In genomic region chr4:89298788-89299152, GRCh38 we compare ENCODE assay signal across 8 cellular contexts. TPM values are rescaled to one million over a fixed set of nuclear protein-coding genes. Genes with fewer than 3 reads are reported as not detected.
DNase-seq lines count a peak whose midpoint lies in the region; ATAC-seq and TF ChIP-seq lines count a peak whose summit lies in the region.

No MANE protein-coding gene starts in this region.

- POLR2A ChIA-PET in HEK293 (lab: Yijun Ruan, JAX) (no interaction called here), PC-9 (lab: Charles Lee; ENCODE audit: unreplicated experiment) (no interaction called here)

- H3K27ac Mint-ChIP-seq in T-helper 2 cell treated with Interferon-gamma antibody and Interleukin-4, amounts not matched to agents 5 μg/mL and 100 μg/mL, for 36 hours: peak overlapping the region; percentile 97

- no peaks in the 10 kb centered on the region for H3K27me3 Mint-ChIP-seq in T-helper 2 cell treated with Interferon-gamma antibody and Interleukin-4, amounts not matched to agents 5 μg/mL and 100 μg/mL, for 36 hours (ENCODE audit: low read depth)

- BruUV-seq in PC-9 (replicated peaks; lab: Mats Ljungman, UMichigan): no TSS peak

- H2AFZ ChIP-seq in PC-9: no peak overlapping the region

- H3K9me2 ChIP-seq in PC-9 (ENCODE audit: insufficient read depth): no peaks in the 10 kb centered on the region

- no peaks in the 10 kb centered on the region for H3F3A ChIP-seq in PC-9 (ENCODE audit: insufficient read depth, low read depth)

- H3K79me2 ChIP-seq in PC-9 (ENCODE audit: low read depth): no peaks in the 10 kb centered on the region

- peak overlapping the region; percentile 85 for H3K4me3 Mint-ChIP-seq in T-helper 2 cell treated with Interferon-gamma antibody and Interleukin-4, amounts not matched to agents 5 μg/mL and 100 μg/mL, for 36 hours

- H3K9me3 ChIP-seq in HEK293 (ENCODE audit: control insufficient read depth, insufficient read depth, low read depth, low read length): no peaks in the 10 kb centered on the region
- H3K9me3 ChIP-seq in right atrium auricular region: no peaks in the 10 kb centered on the region
- H3K9me3 ChIP-seq in PC-9 (ENCODE audit: insufficient read depth, low read depth): no peaks in the 10 kb centered on the region

- no peaks in the 10 kb centered on the region for H4K20me1 ChIP-seq in PC-9 (ENCODE audit: insufficient read depth)

- H3K27me3 ChIP-seq in right atrium auricular region (no peaks in the 10 kb centered on the region), PC-9 (ENCODE audit: insufficient read depth, low read depth) (no peaks in the 10 kb centered on the region)

- H3K4me3 ChIP-seq in HEK293 (ENCODE audit: low read depth, low read length) (no peak overlapping the region), right atrium auricular region (peak overlapping the region; percentile 23 to 37), PC-9 (no peak overlapping the region)

- DNase-seq in T-helper 2 cell treated with Interferon-gamma antibody and Interleukin-4, amounts not matched to agents 5 μg/mL and 100 μg/mL, for 36 hours (ENCODE audit: low spot score): no peak
- DNase-seq in right atrium auricular region (ENCODE audit: low spot score) (no peak), GM19238 (ENCODE audit: insufficient read length, low spot score) (no peak), PC-9 (no peak)
- DNase-seq in stimulated activated CD8-positive, alpha-beta memory T cell treated with anti-CD3 and anti-CD28 coated beads, Interleukin-4, amount 100 ng/mL, for 48 hours: no peak

- H3K4me1 ChIP-seq in HEK293 (ENCODE audit: control insufficient read depth, insufficient read depth, low read length) (peaks cover 5% of the 10 kb centered on the region), right atrium auricular region (peaks cover 0 to 55% of the 10 kb centered on the region in 2 donors), PC-9 (replicated peaks; ENCODE audit: insufficient read depth) (no peaks in the 10 kb centered on the region)

- H3K36me3 ChIP-seq in HEK293 (ENCODE audit: control insufficient read depth in 2 of 2, insufficient read depth in 1 of 2, low read length in 2 of 2): no peaks in the 10 kb centered on the region
- no peaks in the 10 kb centered on the region for H3K36me3 ChIP-seq in right atrium auricular region
- H3K36me3 ChIP-seq in PC-9 (ENCODE audit: low read depth): no peaks in the 10 kb centered on the region

- peaks cover 69% of the 10 kb centered on the region for H3K4me1 Mint-ChIP-seq in T-helper 2 cell treated with Interferon-gamma antibody and Interleukin-4, amounts not matched to agents 5 μg/mL and 100 μg/mL, for 36 hours (ENCODE audit: low read depth)

- H3K36me3 Mint-ChIP-seq in T-helper 2 cell treated with Interferon-gamma antibody and Interleukin-4, amounts not matched to agents 5 μg/mL and 100 μg/mL, for 36 hours (ENCODE audit: low read depth): peaks cover 40% of the 10 kb centered on the region

- ATAC-seq in GM21528 (IDR thresholded peaks at IDR 0.05; ENCODE audit: low FRiP score, unreplicated experiment): no peak

- intact Hi-C loops in PC-9 (cut with micrococcal nuclease; ENCODE audit: unreplicated experiment): no loop called here

- H3K27ac ChIP-seq in 22Rv1 (peak overlapping the region; percentile 78), HEK293 (ENCODE audit: extremely low read depth, low read depth, low read length) (peak overlapping the region; percentile 54), right atrium auricular region (peak overlapping the region; percentile 65 to 80), PC-9 (no peak overlapping the region)

- TF ChIP-seq CTCF in 22Rv1 (IDR thresholded peaks at IDR 0.05) (0 out of 2 replicates have a peak, but pooled peaks have one; percentile 9), HEK293 (tag by site-specific recombination; IDR thresholded peaks at IDR 0.05) (no peak), right atrium auricular region (IDR thresholded peaks at IDR 0.05) (no peak), PC-9 (conservative IDR thresholded peaks at IDR 0.05) (no peak)

- CTCF ChIA-PET in HEK293 (lab: Yijun Ruan, JAX) (interaction anchor here (0.6 kb wide), 1 partner anchor 20 kb away, joined by 4 read pairs; no protein-coding TSS in a partner anchor), PC-9 (lab: Charles Lee) (no interaction called here)

- H3K4me2 ChIP-seq in PC-9: no peak overlapping the region

- H3K9me3 Mint-ChIP-seq in T-helper 2 cell treated with Interferon-gamma antibody and Interleukin-4, amounts not matched to agents 5 μg/mL and 100 μg/mL, for 36 hours: no peaks in the 10 kb centered on the region

TF ChIP-seq in HEK293, 187 proteins besides CTCF, POLR2A, EP300 and RAD21 (continues in another document):
- TF ChIP-seq ZEB2 (tag by site-specific recombination; IDR thresholded peaks at IDR 0.05): no peak
- TF ChIP-seq ZFP37 (tag by site-specific recombination; IDR thresholded peaks at IDR 0.05): no peak
- no peak for TF ChIP-seq ZNF394 (tag by site-specific recombination; IDR thresholded peaks at IDR 0.05; ENCODE audit: borderline replicate concordance)
- TF ChIP-seq, protein P1, sequence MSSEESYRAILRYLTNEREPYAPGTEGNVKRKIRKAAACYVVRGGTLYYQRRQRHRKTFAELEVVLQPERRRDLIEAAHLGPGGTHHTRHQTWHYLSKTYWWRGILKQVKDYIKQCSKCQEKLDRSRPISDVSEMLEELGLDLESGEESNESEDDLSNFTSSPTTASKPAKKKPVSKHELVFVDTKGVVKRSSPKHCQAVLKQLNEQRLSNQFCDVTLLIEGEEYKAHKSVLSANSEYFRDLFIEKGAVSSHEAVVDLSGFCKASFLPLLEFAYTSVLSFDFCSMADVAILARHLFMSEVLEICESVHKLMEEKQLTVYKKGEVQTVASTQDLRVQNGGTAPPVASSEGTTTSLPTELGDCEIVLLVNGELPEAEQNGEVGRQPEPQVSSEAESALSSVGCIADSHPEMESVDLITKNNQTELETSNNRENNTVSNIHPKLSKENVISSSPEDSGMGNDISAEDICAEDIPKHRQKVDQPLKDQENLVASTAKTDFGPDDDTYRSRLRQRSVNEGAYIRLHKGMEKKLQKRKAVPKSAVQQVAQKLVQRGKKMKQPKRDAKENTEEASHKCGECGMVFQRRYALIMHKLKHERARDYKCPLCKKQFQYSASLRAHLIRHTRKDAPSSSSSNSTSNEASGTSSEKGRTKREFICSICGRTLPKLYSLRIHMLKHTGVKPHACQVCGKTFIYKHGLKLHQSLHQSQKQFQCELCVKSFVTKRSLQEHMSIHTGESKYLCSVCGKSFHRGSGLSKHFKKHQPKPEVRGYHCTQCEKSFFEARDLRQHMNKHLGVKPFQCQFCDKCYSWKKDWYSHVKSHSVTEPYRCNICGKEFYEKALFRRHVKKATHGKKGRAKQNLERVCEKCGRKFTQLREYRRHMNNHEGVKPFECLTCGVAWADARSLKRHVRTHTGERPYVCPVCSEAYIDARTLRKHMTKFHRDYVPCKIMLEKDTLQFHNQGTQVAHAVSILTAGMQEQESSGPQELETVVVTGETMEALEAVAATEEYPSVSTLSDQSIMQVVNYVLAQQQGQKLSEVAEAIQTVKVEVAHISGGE (tag by site-specific recombination; conservative IDR thresholded peaks at IDR 0.05; ENCODE audit: low read depth): no peak
- no peak for TF ChIP-seq ZBTB8A (tag by site-specific recombination; IDR thresholded peaks at IDR 0.05)
- TF ChIP-seq, protein P2, sequence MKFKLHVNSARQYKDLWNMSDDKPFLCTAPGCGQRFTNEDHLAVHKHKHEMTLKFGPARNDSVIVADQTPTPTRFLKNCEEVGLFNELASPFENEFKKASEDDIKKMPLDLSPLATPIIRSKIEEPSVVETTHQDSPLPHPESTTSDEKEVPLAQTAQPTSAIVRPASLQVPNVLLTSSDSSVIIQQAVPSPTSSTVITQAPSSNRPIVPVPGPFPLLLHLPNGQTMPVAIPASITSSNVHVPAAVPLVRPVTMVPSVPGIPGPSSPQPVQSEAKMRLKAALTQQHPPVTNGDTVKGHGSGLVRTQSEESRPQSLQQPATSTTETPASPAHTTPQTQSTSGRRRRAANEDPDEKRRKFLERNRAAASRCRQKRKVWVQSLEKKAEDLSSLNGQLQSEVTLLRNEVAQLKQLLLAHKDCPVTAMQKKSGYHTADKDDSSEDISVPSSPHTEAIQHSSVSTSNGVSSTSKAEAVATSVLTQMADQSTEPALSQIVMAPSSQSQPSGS (tag by site-specific recombination; IDR thresholded peaks at IDR 0.05; ENCODE audit: low read depth): no peak
- peak; percentile 73 for TF ChIP-seq FEZF1 (tag by site-specific recombination; IDR thresholded peaks at IDR 0.05)
- no peak for TF ChIP-seq ZNF10 (tag by site-specific recombination; IDR thresholded peaks at IDR 0.05)
- TF ChIP-seq ZBTB48 (tag by site-specific recombination; IDR thresholded peaks at IDR 0.05): no peak
- TF ChIP-seq ZIC2 (tag by site-specific recombination; IDR thresholded peaks at IDR 0.05): no peak
- no peak for TF ChIP-seq ZBTB7A (tag by site-specific recombination; IDR thresholded peaks at IDR 0.05; ENCODE audit: low read depth)
- TF ChIP-seq, protein P3, sequence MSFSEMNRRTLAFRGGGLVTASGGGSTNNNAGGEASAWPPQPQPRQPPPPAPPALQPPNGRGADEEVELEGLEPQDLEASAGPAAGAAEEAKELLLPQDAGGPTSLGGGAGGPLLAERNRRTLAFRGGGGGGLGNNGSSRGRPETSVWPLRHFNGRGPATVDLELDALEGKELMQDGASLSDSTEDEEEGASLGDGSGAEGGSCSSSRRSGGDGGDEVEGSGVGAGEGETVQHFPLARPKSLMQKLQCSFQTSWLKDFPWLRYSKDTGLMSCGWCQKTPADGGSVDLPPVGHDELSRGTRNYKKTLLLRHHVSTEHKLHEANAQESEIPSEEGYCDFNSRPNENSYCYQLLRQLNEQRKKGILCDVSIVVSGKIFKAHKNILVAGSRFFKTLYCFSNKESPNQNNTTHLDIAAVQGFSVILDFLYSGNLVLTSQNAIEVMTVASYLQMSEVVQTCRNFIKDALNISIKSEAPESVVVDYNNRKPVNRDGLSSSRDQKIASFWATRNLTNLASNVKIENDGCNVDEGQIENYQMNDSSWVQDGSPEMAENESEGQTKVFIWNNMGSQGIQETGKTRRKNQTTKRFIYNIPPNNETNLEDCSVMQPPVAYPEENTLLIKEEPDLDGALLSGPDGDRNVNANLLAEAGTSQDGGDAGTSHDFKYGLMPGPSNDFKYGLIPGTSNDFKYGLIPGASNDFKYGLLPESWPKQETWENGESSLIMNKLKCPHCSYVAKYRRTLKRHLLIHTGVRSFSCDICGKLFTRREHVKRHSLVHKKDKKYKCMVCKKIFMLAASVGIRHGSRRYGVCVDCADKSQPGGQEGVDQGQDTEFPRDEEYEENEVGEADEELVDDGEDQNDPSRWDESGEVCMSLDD (tag by site-specific recombination; IDR thresholded peaks at IDR 0.05): no peak
- TF ChIP-seq ZNF335 (tag by site-specific recombination; conservative IDR thresholded peaks at IDR 0.05): no peak
- peak; percentile 54; the same call in 1 of the 2 replicates for TF ChIP-seq ZNF341 (tag by site-specific recombination; IDR thresholded peaks at IDR 0.05; ENCODE audit: low read depth)
- TF ChIP-seq ZNF664 (tag by site-specific recombination; IDR thresholded peaks at IDR 0.05): no peak

RNA-seq across cellular contexts. Expression of gene GPRIN3, which starts 8.8 kb away (rescaled TPM):
- total RNA-seq in right atrium auricular region (1 to 10 TPM; 5.2 to 7.8 TPM), PC-9 (2021) (0.02 and 0.05 TPM in 2 replicates)

Comparison
In these comparisons a context has a peak if more than half of its experiments do, and no peak if none do; other contexts are left out.
1. H3K4me3 ChIP-seq: peak in right atrium auricular region (2 of 2); none in HEK293 (single experiment) and PC-9 (single experiment).